In the genomic region with DNA sequence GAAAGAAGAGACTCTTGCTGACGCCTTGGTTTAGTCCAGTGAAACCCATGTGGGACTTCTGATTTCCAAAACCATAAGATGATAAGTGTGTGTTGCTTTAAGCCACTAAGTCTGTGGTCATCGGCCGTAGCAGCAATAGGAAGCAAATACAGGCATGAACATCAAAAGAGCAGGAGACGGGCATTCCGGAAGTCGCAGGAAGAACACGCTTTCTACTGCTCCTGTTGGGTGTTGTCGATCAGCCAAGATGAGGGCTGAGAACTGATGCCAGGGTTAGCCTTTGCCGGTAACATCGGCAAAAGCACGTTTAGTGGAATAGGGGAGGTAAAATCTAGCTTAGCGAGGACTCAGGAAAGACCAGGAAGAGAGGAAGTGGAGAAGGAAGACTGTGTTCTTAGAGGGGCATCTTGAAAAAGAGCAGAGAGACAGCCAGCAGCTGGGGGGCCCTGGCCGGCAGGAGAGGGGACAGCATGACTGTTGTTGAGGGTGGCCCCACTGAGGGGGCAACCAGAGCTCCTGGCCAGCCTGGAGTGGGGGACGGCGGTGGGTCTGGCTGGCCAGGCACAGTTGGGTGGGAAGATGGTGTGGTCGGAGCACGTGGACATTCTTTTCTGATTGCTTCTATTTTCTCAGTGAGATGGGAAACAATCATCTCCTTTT, we compare ENCODE assay signal across 13 cellular contexts.
A peak's percentile ranks its signal among the peaks of the same experiment; 100 is the strongest.
DNase-seq lines count a peak whose midpoint lies in the region; ATAC-seq and TF ChIP-seq lines count a peak whose summit lies in the region.
"Had no signal": no experiment of that assay in that cellular context is flagged by ENCODE, and none has a peak within 500 bp of the region (broad histone marks: within the 10 kb centered on the region; RNA-seq: fewer than 3 reads in every experiment).

No MANE protein-coding gene starts in this region.

- peak; percentile 0 for DNase-seq in stimulated activated CD4-positive, alpha-beta T cell treated with anti-CD3 and anti-CD28 coated beads, Interleukin-4, amount 100 ng/mL, for 24 hours
- no peak for DNase-seq in stimulated activated CD4-positive, alpha-beta T cell treated with anti-CD3 and anti-CD28 coated beads, Interleukin-4, amount 100 ng/mL, for 4 hours
- DNase-seq in fibroblast of lung (ENCODE audit: low read depth in 2 of 2), result no peak
- DNase-seq in vagina (ENCODE audit: extremely low spot score in 2 of 2), result peak in 1 of 2 donors; percentile 90
- DNase-seq: activated CD4-positive, alpha-beta T cell treated with anti-CD3 and anti-CD28 coated beads for 36 hours; stimulated activated CD4-positive, alpha-beta T cell treated with anti-CD3 and anti-CD28 coated beads, Interleukin-15, amount 100 ng/mL, for 24 hours had no signal

- ATAC-seq in HG03565 (IDR thresholded peaks at IDR 0.05; ENCODE audit: unreplicated experiment) (no peak), HG02642 (IDR thresholded peaks at IDR 0.05; ENCODE audit: poor library complexity, unreplicated experiment) (no peak), GM19035 (IDR thresholded peaks at IDR 0.05; ENCODE audit: unreplicated experiment) (no peak)
- ATAC-seq: activated CD4-positive, alpha-beta T cell treated with anti-CD3 and anti-CD28 coated beads for 36 hours; T-cell had no signal

- H3K4me3 ChIP-seq in fibroblast of lung (replicated peaks in 1 of 4; ENCODE audit: control extremely low read depth in 1 of 4, insufficient read depth in 1 of 4, low read depth in 3 of 4, low read length in 4 of 4), result no peak overlapping the region
- H3K4me3 ChIP-seq in parathyroid adenoma (ENCODE audit: low read depth, low read length), result no peak overlapping the region
- H3K4me3 ChIP-seq in vagina, result no peak overlapping the region
- H3K4me3 ChIP-seq: heart left ventricle had no signal

- H3K9me3 ChIP-seq in fibroblast of lung (ENCODE audit: control insufficient read depth, insufficient read depth, low read depth, low read length) (no peaks in the 10 kb centered on the region), parathyroid adenoma (ENCODE audit: control insufficient read depth, low read length) (no peaks in the 10 kb centered on the region), vagina (no peaks in the 10 kb centered on the region)
- H3K9me3 ChIP-seq: neutrophil had no signal

- no peak for TF ChIP-seq POLR2A in vagina (IDR thresholded peaks at IDR 0.05)

- no peaks in the 10 kb centered on the region for H3K36me3 ChIP-seq in fibroblast of lung (ENCODE audit: control insufficient read depth, insufficient read depth, low read length)
- no peaks in the 10 kb centered on the region for H3K36me3 ChIP-seq in parathyroid adenoma (ENCODE audit: control insufficient read depth, insufficient read depth, low read length)
- no peaks in the 10 kb centered on the region for H3K36me3 ChIP-seq in vagina
- H3K36me3 ChIP-seq: heart left ventricle, neutrophil had no signal

- H3K4me2 ChIP-seq in fibroblast of lung (ENCODE audit: extremely low read depth, insufficient read depth, low read length), result no peak overlapping the region
- peak overlapping the region; percentile 32 for H3K4me2 ChIP-seq in parathyroid adenoma (ENCODE audit: low read length)

- H3K9ac ChIP-seq in fibroblast of lung (ENCODE audit: insufficient read depth, low read length), result no peak overlapping the region
- peak overlapping the region; percentile 6 for H3K9ac ChIP-seq in parathyroid adenoma

- TF ChIP-seq CTCF in fibroblast of lung (conservative IDR thresholded peaks at IDR 0.05 in 1 of 2, IDR thresholded peaks at IDR 0.05 in 1 of 2; ENCODE audit: low read depth in 1 of 2, low read length in 2 of 2) (no peak), parathyroid adenoma (IDR thresholded peaks at IDR 0.05) (no peak), vagina (IDR thresholded peaks at IDR 0.05) (no peak)

- H3K27me3 ChIP-seq in fibroblast of lung (ENCODE audit: control insufficient read depth, insufficient read depth, low read length) (peaks cover 15% of the 10 kb centered on the region), parathyroid adenoma (ENCODE audit: control insufficient read depth, insufficient read depth, low read length) (no peaks in the 10 kb centered on the region), vagina (no peaks in the 10 kb centered on the region)
- H3K27me3 ChIP-seq: heart left ventricle had no signal

- peaks cover 15% of the 10 kb centered on the region for H3K4me1 ChIP-seq in fibroblast of lung (ENCODE audit: control insufficient read depth, extremely low read depth, insufficient read depth, low read length)
- H3K4me1 ChIP-seq in parathyroid adenoma, result peaks cover 56% of the 10 kb centered on the region
- peaks cover 44% of the 10 kb centered on the region for H3K4me1 ChIP-seq in vagina

- no peak overlapping the region for H2AFZ ChIP-seq in fibroblast of lung (ENCODE audit: low read length)
- peak overlapping the region; percentile 84 for H2AFZ ChIP-seq in parathyroid adenoma

- intact Hi-C loops in vagina (cut with DNase I), result no loop called here

- H4K20me1 ChIP-seq in fibroblast of lung (ENCODE audit: control insufficient read depth, extremely low read depth, insufficient read depth, low read length), result no peaks in the 10 kb centered on the region

- peak overlapping the region; percentile 39 for H3K27ac ChIP-seq in fibroblast of lung (ENCODE audit: insufficient read depth, low read length)
- peak overlapping the region; percentile 100 for H3K27ac ChIP-seq in parathyroid adenoma
- peak overlapping the region; percentile 81 for H3K27ac ChIP-seq in vagina
- H3K27ac ChIP-seq: neutrophil had no signal

- no peaks in the 10 kb centered on the region for H3K79me2 ChIP-seq in fibroblast of lung (ENCODE audit: control insufficient read depth, insufficient read depth, low read length)
- H3K79me2 ChIP-seq in parathyroid adenoma, result no peaks in the 10 kb centered on the region

Comparison
In these comparisons a context has a peak if more than half of its experiments do, and no peak if none do; other contexts are left out.
1. H3K27ac ChIP-seq: peak in every context shown above with its lines; median percentile 100 in parathyroid adenoma; 81 in vagina; 39 in fibroblast of lung.